ENCODE assay signal across 8 cellular contexts in the genomic region with DNA sequence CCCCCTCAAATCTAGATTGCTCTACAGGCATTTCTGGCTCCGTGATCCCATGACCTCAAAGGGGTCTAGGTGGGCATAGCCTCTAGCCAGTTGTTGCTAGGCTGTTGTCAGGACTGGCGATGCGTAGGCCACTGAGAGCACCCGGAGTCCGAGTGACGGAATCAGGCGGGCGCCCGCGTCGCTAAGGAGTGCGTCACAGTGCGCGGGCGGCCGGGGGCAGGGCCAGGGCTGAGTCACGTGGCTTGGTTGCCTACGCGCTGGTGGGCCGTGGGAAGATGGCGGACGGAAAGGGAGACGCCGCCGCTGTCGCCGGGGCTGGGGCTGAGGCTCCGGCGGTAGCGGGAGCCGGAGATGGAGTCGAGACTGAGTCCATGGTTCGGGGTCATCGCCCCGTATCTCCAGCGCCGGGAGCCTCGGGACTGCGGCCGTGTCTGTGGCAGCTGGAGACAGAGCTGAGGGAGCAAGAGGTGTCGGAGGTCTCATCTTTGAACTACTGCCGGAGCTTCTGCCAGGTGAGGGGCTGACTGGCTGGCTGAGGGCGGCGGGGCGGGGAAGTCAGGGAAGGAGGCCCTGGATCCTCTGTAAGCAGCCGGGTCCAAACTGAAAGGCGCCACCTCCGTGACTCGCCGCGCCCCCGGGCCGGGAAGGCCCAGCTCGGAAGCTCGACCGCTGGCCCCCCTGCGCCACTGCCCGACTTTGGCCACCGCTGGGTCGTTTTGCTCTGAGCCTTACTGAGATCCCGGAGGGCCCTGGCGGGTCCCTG. TPM values are rescaled to one million over a fixed set of nuclear protein-coding genes. Genes with fewer than 3 reads are reported as not detected.
A peak's percentile ranks its signal among the peaks of the same experiment; 100 is the strongest.
DNase-seq lines count a peak whose midpoint lies in the region; ATAC-seq and TF ChIP-seq lines count a peak whose summit lies in the region.

A gene with protein sequence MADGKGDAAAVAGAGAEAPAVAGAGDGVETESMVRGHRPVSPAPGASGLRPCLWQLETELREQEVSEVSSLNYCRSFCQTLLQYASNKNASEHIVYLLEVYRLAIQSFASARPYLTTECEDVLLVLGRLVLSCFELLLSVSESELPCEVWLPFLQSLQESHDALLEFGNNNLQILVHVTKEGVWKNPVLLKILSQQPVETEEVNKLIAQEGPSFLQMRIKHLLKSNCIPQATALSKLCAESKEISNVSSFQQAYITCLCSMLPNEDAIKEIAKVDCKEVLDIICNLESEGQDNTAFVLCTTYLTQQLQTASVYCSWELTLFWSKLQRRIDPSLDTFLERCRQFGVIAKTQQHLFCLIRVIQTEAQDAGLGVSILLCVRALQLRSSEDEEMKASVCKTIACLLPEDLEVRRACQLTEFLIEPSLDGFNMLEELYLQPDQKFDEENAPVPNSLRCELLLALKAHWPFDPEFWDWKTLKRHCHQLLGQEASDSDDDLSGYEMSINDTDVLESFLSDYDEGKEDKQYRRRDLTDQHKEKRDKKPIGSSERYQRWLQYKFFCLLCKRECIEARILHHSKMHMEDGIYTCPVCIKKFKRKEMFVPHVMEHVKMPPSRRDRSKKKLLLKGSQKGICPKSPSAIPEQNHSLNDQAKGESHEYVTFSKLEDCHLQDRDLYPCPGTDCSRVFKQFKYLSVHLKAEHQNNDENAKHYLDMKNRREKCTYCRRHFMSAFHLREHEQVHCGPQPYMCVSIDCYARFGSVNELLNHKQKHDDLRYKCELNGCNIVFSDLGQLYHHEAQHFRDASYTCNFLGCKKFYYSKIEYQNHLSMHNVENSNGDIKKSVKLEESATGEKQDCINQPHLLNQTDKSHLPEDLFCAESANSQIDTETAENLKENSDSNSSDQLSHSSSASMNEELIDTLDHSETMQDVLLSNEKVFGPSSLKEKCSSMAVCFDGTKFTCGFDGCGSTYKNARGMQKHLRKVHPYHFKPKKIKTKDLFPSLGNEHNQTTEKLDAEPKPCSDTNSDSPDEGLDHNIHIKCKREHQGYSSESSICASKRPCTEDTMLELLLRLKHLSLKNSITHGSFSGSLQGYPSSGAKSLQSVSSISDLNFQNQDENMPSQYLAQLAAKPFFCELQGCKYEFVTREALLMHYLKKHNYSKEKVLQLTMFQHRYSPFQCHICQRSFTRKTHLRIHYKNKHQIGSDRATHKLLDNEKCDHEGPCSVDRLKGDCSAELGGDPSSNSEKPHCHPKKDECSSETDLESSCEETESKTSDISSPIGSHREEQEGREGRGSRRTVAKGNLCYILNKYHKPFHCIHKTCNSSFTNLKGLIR (N-terminal part only) (plus strand): TSS at position 263 of the 763 bp plus-strand sequence. CDS start 13 bp downstream, at position 276.

- peak; percentile 100 for DNase-seq in NCI-H748 treated with DMSO at 0.1 percent for 48 hours (lab: John Stamatoyannopoulos, UW)
- peak; percentile 94 for DNase-seq in activated CD4-positive, alpha-beta T cell treated with anti-CD3 and anti-CD28 coated beads, Interleukin-2, amount 50 U/mL, for 1 hour
- DNase-seq in dedifferentiated amniotic fluid mesenchymal stem cell (ENCODE audit: extremely low spot score) = peak; percentile 95
- peak; percentile 96 to 97 for DNase-seq in left lung
- peak; percentile 93 for DNase-seq in stimulated activated CD4-positive, alpha-beta T cell treated with anti-CD3 and anti-CD28 coated beads, Interleukin-2, amount 100 ng/mL, for 4 hours (ENCODE audit: low read depth)

- H3K4me1 ChIP-seq in BLaER1 treated with 17β-estradiol and CSF1 and Interleukin-3, amounts not matched to agents 10 nM and 100 nM = peaks cover 20 to 39% (median 32%) of the 10 kb centered on the region in 10 experiments
- H3K4me1 ChIP-seq in left lung = peaks cover 25 to 42% of the 10 kb centered on the region in 2 donors

- intact Hi-C loops in left lung (cut with DNase I) = no loop called here

- peak within 1 kb of the TSS; percentile 93 to 99 (median 97) for H3K9ac ChIP-seq in BLaER1 treated with 17β-estradiol and CSF1 and Interleukin-3, amounts not matched to agents 10 nM and 100 nM

- peak within 1 kb of the TSS; percentile 85 to 100 (median 95) for H3K4me2 ChIP-seq in BLaER1 treated with 17β-estradiol and CSF1 and Interleukin-3, amounts not matched to agents 10 nM and 100 nM

- H4K20me1 ChIP-seq in BLaER1 treated with 17β-estradiol and CSF1 and Interleukin-3, amounts not matched to agents 10 nM and 100 nM = peaks cover 40 to 51% (median 48%) of the 10 kb centered on the region in 11 experiments; a peak in 21 of 22 replicates

- peak within 1 kb of the TSS; percentile 89 to 98 (median 95) for H3K27ac ChIP-seq in BLaER1 treated with 17β-estradiol and CSF1 and Interleukin-3, amounts not matched to agents 10 nM and 100 nM
- peak within 1 kb of the TSS; percentile 91 to 92 for H3K27ac ChIP-seq in left lung

- H3K36me3 ChIP-seq in BLaER1 treated with 17β-estradiol and CSF1 and Interleukin-3, amounts not matched to agents 10 nM and 100 nM = peaks cover 0 to 12% (median 6%) of the 10 kb centered on the region in 11 experiments; a peak in 5 of 22 replicates
- no peaks in the 10 kb centered on the region for H3K36me3 ChIP-seq in left lung

- peak; percentile 93 for ATAC-seq in GM19372 (IDR thresholded peaks at IDR 0.05; ENCODE audit: low read depth, unreplicated experiment)
- ATAC-seq in HG03521 (IDR thresholded peaks at IDR 0.05; ENCODE audit: unreplicated experiment) = peak; percentile 94
- ATAC-seq in left lung = peak; percentile 98

- peak within 1 kb of the TSS; percentile 84 to 100 (median 94) for H3K4me3 ChIP-seq in BLaER1 treated with 17β-estradiol and CSF1 and Interleukin-3, amounts not matched to agents 10 nM and 100 nM
- H3K4me3 ChIP-seq in left lung = peak within 1 kb of the TSS; percentile 80 to 85

- H3K27me3 ChIP-seq in BLaER1 treated with 17β-estradiol and CSF1 and Interleukin-3, amounts not matched to agents 10 nM and 100 nM = no peaks in the 10 kb centered on the region
- no peaks in the 10 kb centered on the region for H3K27me3 ChIP-seq in left lung

- no peak for TF ChIP-seq CTCF in left lung (IDR thresholded peaks at IDR 0.05)

- no peaks in the 10 kb centered on the region for H3K9me3 ChIP-seq in BLaER1 treated with 17β-estradiol and CSF1 and Interleukin-3, amounts not matched to agents 10 nM and 100 nM (replicated peaks in 1 of 11)
- no peaks in the 10 kb centered on the region for H3K9me3 ChIP-seq in left lung

RNA-seq across cellular contexts. Expression of the gene that starts here (rescaled TPM):
- 10 to 100 TPM; 11.2 to 12.7 TPM for total RNA-seq in left lung

Comparison
In these comparisons a context has a peak if more than half of its experiments do, and no peak if none do; other contexts are left out.
1. Peak in every context shown above with its lines: DNase-seq, ATAC-seq, H3K4me3 ChIP-seq and H3K27ac ChIP-seq.